12 cellular contexts compared by ENCODE assay signal in the genomic region with DNA sequence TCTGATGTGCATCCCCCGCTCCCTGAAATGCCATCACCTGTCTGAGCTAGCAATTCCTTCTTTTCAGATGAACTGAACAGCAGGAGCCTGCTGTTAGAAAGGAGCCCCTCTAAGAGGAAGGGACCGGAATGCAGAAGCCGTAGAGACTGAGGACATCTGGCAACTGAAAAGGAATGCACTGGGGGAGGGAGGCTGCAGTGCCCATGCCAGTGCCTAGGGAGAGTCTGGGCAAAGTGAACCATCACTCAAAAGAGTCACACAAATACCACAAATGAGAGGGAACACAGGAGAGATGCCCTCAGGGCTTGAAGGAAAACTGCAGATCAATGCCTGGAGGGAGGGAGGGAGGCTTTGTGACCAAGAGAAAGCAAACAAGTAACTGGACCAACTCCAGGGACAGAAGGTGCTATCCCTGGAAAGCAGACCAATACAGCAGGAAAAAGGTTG.
DNase-seq lines count a peak whose midpoint lies in the region; ATAC-seq, FAIRE-seq and TF ChIP-seq lines count a peak whose summit lies in the region.
"Had no signal": no experiment of that assay in that cellular context is flagged by ENCODE, and none has a peak within 500 bp of the region (broad histone marks: within the 10 kb centered on the region; RNA-seq: fewer than 3 reads in every experiment).

No MANE protein-coding gene starts in this region.

- DNase-seq in HCT116 (ENCODE audit: low read depth, low spot score) (no peak), NCI-H446 treated with DMSO at 0.1 percent for 48 hours (lab: John Stamatoyannopoulos, UW) (peak; percentile 39), H1 (ENCODE audit: low read depth in 1 of 2, low spot score in 2 of 2) (peak; percentile 59 to 63), progenitor cell of endocrine pancreas (ENCODE audit: low spot score, unreplicated experiment) (no peak), GM19239 (ENCODE audit: insufficient read length, low spot score) (no peak), T-helper 1 cell (no peak)
- DNase-seq in activated CD8-positive, alpha-beta memory T cell treated with anti-CD3 and anti-CD28 coated beads for 24 hours, result no peak
- DNase-seq: activated CD8-positive, alpha-beta memory T cell treated with anti-CD3 and anti-CD28 coated beads, Interleukin-2, amount 10 ng/mL, durations not matched to agents 7 days and 5 days; NCI-H187 treated with DMSO at 0.1 percent for 48 hours; stimulated activated CD4-positive, alpha-beta T cell treated with anti-CD3 and anti-CD28 coated beads, Interleukin-2, amount 100 ng/mL, for 24 hours had no signal

- H3K9ac ChIP-seq in HCT116 (ENCODE audit: low read length) (no peak overlapping the region), H1 (replicated peaks in 1 of 4; ENCODE audit: extremely low read depth in 1 of 4, low read depth in 3 of 4, low read length in 3 of 4) (no peak overlapping the region)

- no peaks in the 10 kb centered on the region for H3K27me3 Mint-ChIP-seq in progenitor cell of endocrine pancreas
- H3K27me3 Mint-ChIP-seq: activated CD8-positive, alpha-beta memory T cell treated with anti-CD3 and anti-CD28 coated beads, Interleukin-2, amount 10 ng/mL, durations not matched to agents 7 days and 5 days had no signal

- H4K20me1 ChIP-seq in HCT116 (ENCODE audit: insufficient read depth) (no peaks in the 10 kb centered on the region), H1 (replicated peaks in 1 of 2; ENCODE audit: control insufficient read depth in 1 of 2, insufficient read depth in 2 of 2, low read length in 2 of 2) (no peaks in the 10 kb centered on the region)

- peak overlapping the region; percentile 26 for H3K27ac Mint-ChIP-seq in progenitor cell of endocrine pancreas
- H3K27ac Mint-ChIP-seq: activated CD8-positive, alpha-beta memory T cell treated with anti-CD3 and anti-CD28 coated beads, Interleukin-2, amount 10 ng/mL, durations not matched to agents 7 days and 5 days; T-helper 1 cell treated with Interleukin-12 subunit alpha and Interleukin-12 subunit beta and Interleukin-4 antibody, amounts not matched to agents 30 μg/mL and 1 μg/mL, for 36 hours had no signal

- H3K18ac ChIP-seq in H1 (ENCODE audit: extremely low read depth, low read length), result peak overlapping the region; percentile 43; the same call in 1 of the 2 replicates

- H3K27ac ChIP-seq in HCT116 (ENCODE audit: low read depth, low read length), result no peak overlapping the region
- H3K27ac ChIP-seq in H1 (ENCODE audit: low read depth, low read length), result no peak overlapping the region; the same call in 1 of the 2 replicates

- H2BK120ac ChIP-seq in H1 (replicated peaks; ENCODE audit: low read depth, low read length), result no peak overlapping the region

- H3K4me2 ChIP-seq in HCT116 (ENCODE audit: low read length) (no peak overlapping the region), H1 (ENCODE audit: insufficient read depth in 1 of 2, low read depth in 2 of 2, low read length in 2 of 2) (peak overlapping the region; percentile 39 to 46)

- no peak overlapping the region for H3K4me3 Mint-ChIP-seq in progenitor cell of endocrine pancreas (ENCODE audit: low read depth)
- H3K4me3 Mint-ChIP-seq: activated CD8-positive, alpha-beta memory T cell treated with anti-CD3 and anti-CD28 coated beads, Interleukin-2, amount 10 ng/mL, durations not matched to agents 7 days and 5 days; T-helper 1 cell treated with Interleukin-12 subunit alpha and Interleukin-12 subunit beta and Interleukin-4 antibody, amounts not matched to agents 30 μg/mL and 1 μg/mL, for 36 hours had no signal

- CTCF ChIA-PET in HCT116 (lab: Charles Lee), result no interaction called here
- CTCF ChIA-PET in H1 (lab: Charles Lee; ENCODE audit: partially characterized antibody), result interaction anchor here (0.6 kb wide), 2 partner anchors 375 to 382 kb away, joined by 3 to 4 read pairs; no protein-coding TSS in a partner anchor

- TF ChIP-seq CTCF in HCT116 (IDR thresholded peaks at IDR 0.05 in 2 of 3, conservative IDR thresholded peaks at IDR 0.05 in 1 of 3; ENCODE audit: borderline replicate concordance in 1 of 3, insufficient read depth in 1 of 3, low read depth in 2 of 3, low read length in 2 of 3) (no peak), H1 (IDR thresholded peaks at IDR 0.05; ENCODE audit: control extremely low read depth in 1 of 3, insufficient read depth in 1 of 3, low read depth in 1 of 3, low read length in 3 of 3) (peak in 1 of 3 experiments; percentile 8; a peak in 1 of 4 replicates), progenitor cell of endocrine pancreas (IDR thresholded peaks at IDR 0.05; ENCODE audit: unreplicated experiment) (no peak)

- no peak overlapping the region for H4K8ac ChIP-seq in H1 (ENCODE audit: extremely low read depth, insufficient read depth, low read length)

- no peak overlapping the region for H3K23ac ChIP-seq in H1 (ENCODE audit: insufficient read length)

- intact Hi-C loops in HCT116 (cut with micrococcal nuclease), result no loop called here

- no peaks in the 10 kb centered on the region for H3K9me2 ChIP-seq in HCT116 (ENCODE audit: insufficient read depth)

- H2AFZ ChIP-seq in HCT116 (ENCODE audit: low read depth, low read length, poor library complexity, severe bottlenecking) (no peak overlapping the region), H1 (ENCODE audit: low read length) (no peak overlapping the region)

- H3K79me2 ChIP-seq in HCT116 (ENCODE audit: insufficient read depth, low read length) (no peaks in the 10 kb centered on the region; the same call in 1 of the 2 replicates), H1 (ENCODE audit: control insufficient read depth in 1 of 2, insufficient read depth in 2 of 2, low read length in 2 of 2) (no peaks in the 10 kb centered on the region)

- no peaks in the 10 kb centered on the region for H3K9me3 ChIP-seq in HCT116 (ENCODE audit: control insufficient read depth in 1 of 2, insufficient read depth in 1 of 2, low read depth in 1 of 2, low read length in 2 of 2)
- H3K9me3 ChIP-seq in H1 (ENCODE audit: insufficient read depth in 2 of 2, low read depth in 1 of 2, low read length in 1 of 2), result no peaks in the 10 kb centered on the region

- peak overlapping the region; percentile 66; the same call in 1 of the 2 replicates for H2BK5ac ChIP-seq in H1 (ENCODE audit: low read depth, low read length)

- POLR2A ChIA-PET in HCT116 (lab: Charles Lee) (interaction anchor here (1.1 kb wide), 1 partner anchor 168 kb away, joined by 3 read pairs; no protein-coding TSS in a partner anchor), H1 (lab: Charles Lee; ENCODE audit: partially characterized antibody) (interaction anchor here (1.1 to 1.2 kb wide), 3 partner anchors 11 to 34 kb away, joined by 3 to 4 read pairs (median 3); no protein-coding TSS in a partner anchor)

- H3K79me1 ChIP-seq in H1 (ENCODE audit: low read depth, low read length), result no peaks in the 10 kb centered on the region

- ATAC-seq in HCT116, result peak; percentile 44
- ATAC-seq: activated CD8-positive, alpha-beta memory T cell treated with anti-CD3 and anti-CD28 coated beads, Interleukin-2, amount 10 ng/mL, durations not matched to agents 7 days and 5 days had no signal

- peaks cover 12 to 25% of the 10 kb centered on the region in 2 experiments; a peak in 3 of 4 replicates for H3K36me3 ChIP-seq in HCT116 (ENCODE audit: control insufficient read depth in 1 of 2, insufficient read depth in 2 of 2, low read length in 2 of 2)
- peaks cover 2 to 7% (median 3%) of the 10 kb centered on the region in 4 experiments; a peak in 4 of 8 replicates for H3K36me3 ChIP-seq in H1 (ENCODE audit: control insufficient read depth in 2 of 4, insufficient read depth in 4 of 4, low read length in 3 of 4)

- no peak overlapping the region for H2AK5ac ChIP-seq in H1 (ENCODE audit: low read depth, low read length)

- H3K4me1 ChIP-seq in HCT116 (ENCODE audit: control insufficient read depth in 1 of 2, insufficient read depth in 2 of 2, low read length in 2 of 2), result no peaks in the 10 kb centered on the region
- peaks cover 0 to 4% (median 3%) of the 10 kb centered on the region in 4 experiments; a peak in 4 of 7 replicates for H3K4me1 ChIP-seq in H1 (replicated peaks in 1 of 4; ENCODE audit: control insufficient read depth in 3 of 4, insufficient read depth in 4 of 4, low read length in 3 of 4)

- H3K27me3 ChIP-seq in HCT116 (ENCODE audit: insufficient read depth, low read length), result no peaks in the 10 kb centered on the region
- H3K27me3 ChIP-seq in H1 (replicated peaks in 1 of 4; ENCODE audit: control insufficient read depth in 3 of 4, extremely low read depth in 1 of 4, insufficient read depth in 3 of 4, low read length in 3 of 4), result no peaks in the 10 kb centered on the region

- H3K14ac ChIP-seq in H1 (ENCODE audit: insufficient read length), result no peak overlapping the region

- H2BK15ac ChIP-seq in H1 (ENCODE audit: low read length), result peak overlapping the region; percentile 77; the same call in 1 of the 2 replicates

- no peaks in the 10 kb centered on the region for H3K9me3 Mint-ChIP-seq in progenitor cell of endocrine pancreas (ENCODE audit: low read depth)
- H3K9me3 Mint-ChIP-seq: T-helper 1 cell treated with Interleukin-12 subunit alpha and Interleukin-12 subunit beta and Interleukin-4 antibody, amounts not matched to agents 30 μg/mL and 1 μg/mL, for 36 hours had no signal

- H3K4me3 ChIP-seq in HCT116 (replicated peaks in 1 of 2; ENCODE audit: low read depth in 1 of 2, low read length in 2 of 2) (no peak overlapping the region), H1 (ENCODE audit: extremely low read depth in 1 of 4, insufficient read depth in 2 of 4, low read depth in 3 of 4, low read length in 4 of 4) (no peak overlapping the region)

- peak in 1 of 2 experiments; percentile 77; a peak in 1 of 3 replicates for TF ChIP-seq EP300 in H1 (IDR thresholded peaks at IDR 0.05; ENCODE audit: borderline replicate concordance in 1 of 2, low read depth in 2 of 2, low read length in 2 of 2)

- TF ChIP-seq POLR2A in HCT116 (IDR thresholded peaks at IDR 0.05; ENCODE audit: borderline replicate concordance, extremely low read depth, insufficient read depth, insufficient read length) (no peak), H1 (IDR thresholded peaks at IDR 0.05; ENCODE audit: control extremely low read depth in 1 of 2, low read depth in 2 of 2, low read length in 2 of 2) (no peak)

- FAIRE-seq in H1 (lab: Jason Lieb, UNC) (peak; percentile 68), GM19239 (lab: Jason Lieb, UNC) (no peak)
- FAIRE-seq: frontal cortex had no signal

- no peak overlapping the region for H3K56ac ChIP-seq in H1 (replicated peaks; ENCODE audit: insufficient read length, low read depth, low read length)

- no peak overlapping the region for H3K4ac ChIP-seq in H1 (replicated peaks; ENCODE audit: insufficient read length, low read depth, low read length)

- RAD21 ChIA-PET in HCT116 (lab: Charles Lee; ENCODE audit: low non-redundant PET in 1 of 2, low total read pairs in 2 of 2, uncharacterized antibody in 2 of 2, unreplicated experiment in 2 of 2), result no interaction called here

- peak overlapping the region; percentile 55 for H2BK20ac ChIP-seq in H1 (ENCODE audit: low read length)

- no peak overlapping the region for H4K5ac ChIP-seq in H1 (ENCODE audit: insufficient read length, low read depth, low read length)

- peak overlapping the region; percentile 18 for H4K91ac ChIP-seq in H1 (replicated peaks; ENCODE audit: insufficient read length, low read length)

- H3K23me2 ChIP-seq in H1 (ENCODE audit: low read depth, low read length), result peaks cover 1% of the 10 kb centered on the region; the same call in 1 of the 2 replicates

- peaks cover 15% of the 10 kb centered on the region for H3K4me1 Mint-ChIP-seq in progenitor cell of endocrine pancreas (ENCODE audit: low read depth)
- H3K4me1 Mint-ChIP-seq: activated CD8-positive, alpha-beta memory T cell treated with anti-CD3 and anti-CD28 coated beads, Interleukin-2, amount 10 ng/mL, durations not matched to agents 7 days and 5 days had no signal

- 30% methylated on average over 3 of the region's 3 CpGs; no CpG with 5 or more reads in 1 of the 2 experiments for WGBS in H1 (ENCODE audit: extremely low coverage in 1 of 2, insufficient coverage in 1 of 2, insufficient read length in 1 of 2, insufficient replicate concordance in 2 of 2, low coverage in 1 of 2, low lambda C conversion rate in 2 of 2, missing lambda C conversion rate in 1 of 2), 2 experiments

- peaks cover 14% of the 10 kb centered on the region for H3K36me3 Mint-ChIP-seq in progenitor cell of endocrine pancreas (ENCODE audit: insufficient read depth)
- H3K36me3 Mint-ChIP-seq: activated CD8-positive, alpha-beta memory T cell treated with anti-CD3 and anti-CD28 coated beads, Interleukin-2, amount 10 ng/mL, durations not matched to agents 7 days and 5 days had no signal

- H2BK12ac ChIP-seq in H1 (ENCODE audit: low read depth, low read length), result peak overlapping the region; percentile 86; the same call in 1 of the 2 replicates

- BruUV-seq in HCT116 (replicated peaks; lab: Mats Ljungman, UMichigan), result no TSS peak

- TF ChIP-seq RAD21 in HCT116 (IDR thresholded peaks at IDR 0.05; ENCODE audit: low read depth), result no peak
- TF ChIP-seq RAD21 in H1 (IDR thresholded peaks at IDR 0.05 in 1 of 2, conservative IDR thresholded peaks at IDR 0.05 in 1 of 2; ENCODE audit: low read depth in 2 of 2, low read length in 2 of 2), result peak in 1 of 2 experiments; percentile 24; a peak in 1 of 4 replicates

Comparison
In these comparisons a context has a peak if more than half of its experiments do, and no peak if none do; other contexts are left out.
1. DNase-seq: peak in NCI-H446 treated with DMSO at 0.1 percent for 48 hours (single experiment) and H1 (2 of 2); none in HCT116 (single experiment), progenitor cell of endocrine pancreas (single experiment), GM19239 (single experiment), T-helper 1 cell (0 of 5) and activated CD8-positive, alpha-beta memory T cell treated with anti-CD3 and anti-CD28 coated beads for 24 hours (single experiment).
2. Of the 16 proteins assayed by ChIP-seq in both H1 and HCT116: peak only in H1: SP1 and YY1; only in HCT116: none; in both: none; in neither: 11; mixed calls (peak in some experiments, not most) for 3.